ENCODE assay signal across 16 cellular contexts in genomic region chr6:156189714-156190113, GRCh38.
DNase-seq lines count a peak whose midpoint lies in the region; ATAC-seq and TF ChIP-seq lines count a peak whose summit lies in the region.
"Had no signal": no experiment of that assay in that cellular context is flagged by ENCODE, and none has a peak within 500 bp of the region (broad histone marks: within the 10 kb centered on the region; RNA-seq: fewer than 3 reads in every experiment).

No MANE protein-coding gene starts in this region.

- H3K4me1 ChIP-seq in mammary epithelial cell (ENCODE audit: insufficient read depth, low read length), result no peaks in the 10 kb centered on the region
- peaks cover 27 to 29% of the 10 kb centered on the region in 2 donors for H3K4me1 ChIP-seq in thyroid gland

- TF ChIP-seq CTCF in MCF 10A (IDR thresholded peaks at IDR 0.05; ENCODE audit: unreplicated experiment) (no peak), mammary epithelial cell (conservative IDR thresholded peaks at IDR 0.05 in 1 of 2, IDR thresholded peaks at IDR 0.05 in 1 of 2; ENCODE audit: extremely low read depth in 1 of 2, insufficient read depth in 1 of 2, low read depth in 1 of 2, low read length in 2 of 2) (no peak), thyroid gland (IDR thresholded peaks at IDR 0.05) (no peak)

- H3K4me2 ChIP-seq in mammary epithelial cell (ENCODE audit: insufficient read depth, low read depth, low read length), result no peak overlapping the region

- no peaks in the 10 kb centered on the region for H3K79me2 ChIP-seq in mammary epithelial cell (ENCODE audit: insufficient read depth, low read length)

- no peak for ATAC-seq in HG03280 (IDR thresholded peaks at IDR 0.05; ENCODE audit: unreplicated experiment)
- ATAC-seq: GM12878 had no signal

- no peaks in the 10 kb centered on the region for H3K9me3 ChIP-seq in mammary epithelial cell (replicated peaks; ENCODE audit: insufficient read depth, low read length)
- H3K9me3 ChIP-seq in thyroid gland, result no peaks in the 10 kb centered on the region

- dilution Hi-C loops in mammary epithelial cell (cut with HindIII; ENCODE audit: low sequenced_read_pairs), result no loop called here

- H3K27me3 ChIP-seq in mammary epithelial cell (ENCODE audit: insufficient read depth, low read length) (no peaks in the 10 kb centered on the region), thyroid gland (no peaks in the 10 kb centered on the region)

- H3K27ac ChIP-seq in mammary epithelial cell (ENCODE audit: insufficient read depth, low read depth, low read length) (no peak overlapping the region), thyroid gland (peak overlapping the region; percentile 60 to 68 (median 63))
- H3K27ac ChIP-seq: GM23248 had no signal

- no peaks in the 10 kb centered on the region for H3K36me3 Mint-ChIP-seq in MCF 10A (ENCODE audit: insufficient read depth, unreplicated experiment)
- H3K36me3 Mint-ChIP-seq: CD4-positive, alpha-beta memory T cell had no signal

- H3K9ac ChIP-seq in mammary epithelial cell (ENCODE audit: insufficient read depth, low read length), result no peak overlapping the region
- H3K9ac ChIP-seq: GM23248 had no signal

- no peaks in the 10 kb centered on the region for H4K20me1 ChIP-seq in mammary epithelial cell (ENCODE audit: insufficient read depth, low read length)

- H2AFZ ChIP-seq in mammary epithelial cell (ENCODE audit: low read depth, low read length), result no peak overlapping the region
- H2AFZ ChIP-seq: GM23248 had no signal

- intact Hi-C loops in MCF 10A (cut with micrococcal nuclease), result no loop called here
- intact Hi-C loops in mammary epithelial cell (cut with micrococcal nuclease), result loop anchor here (10.0 kb wide), 1 partner anchor 475 kb away; no protein-coding TSS in a partner anchor
- intact Hi-C loops in thyroid gland (cut with DNase I), result no loop called here

- H3K36me3 ChIP-seq in mammary epithelial cell (ENCODE audit: insufficient read depth, low read length) (no peaks in the 10 kb centered on the region), thyroid gland (no peaks in the 10 kb centered on the region)

- POLR2A ChIA-PET in MCF 10A (lab: Yijun Ruan, JAX), result interaction anchor here (0.6 to 1.0 kb wide), 5 partner anchors 17 to 719 kb away, joined by 3 to 5 read pairs (median 3); no protein-coding TSS in a partner anchor

- H3K27me3 Mint-ChIP-seq in MCF 10A (ENCODE audit: insufficient read depth, unreplicated experiment), result no peaks in the 10 kb centered on the region

- no peak overlapping the region for H3K27ac Mint-ChIP-seq in MCF 10A (ENCODE audit: low read depth, unreplicated experiment)

- peaks cover 7% of the 10 kb centered on the region for H3K9me3 Mint-ChIP-seq in MCF 10A (ENCODE audit: unreplicated experiment)

- no TSS peak for BruUV-seq in MCF 10A (replicated peaks; lab: Mats Ljungman, UMichigan)
- no TSS peak for BruUV-seq in mammary epithelial cell (replicated peaks; lab: Mats Ljungman, UMichigan)

- no peak overlapping the region for H3K4me3 ChIP-seq in mammary epithelial cell (replicated peaks in 1 of 3; ENCODE audit: insufficient read depth in 1 of 3, low read depth in 2 of 3, low read length in 3 of 3)
- no peak overlapping the region for H3K4me3 ChIP-seq in thyroid gland (replicated peaks in 1 of 3)
- H3K4me3 ChIP-seq: GM12878, GM23248 had no signal

- TF ChIP-seq POLR2A in thyroid gland (IDR thresholded peaks at IDR 0.05), result no peak

- peaks cover 7% of the 10 kb centered on the region for H3K4me1 Mint-ChIP-seq in MCF 10A (ENCODE audit: insufficient read depth, unreplicated experiment)

- H3K4me3 Mint-ChIP-seq in MCF 10A (ENCODE audit: unreplicated experiment), result no peak overlapping the region
- H3K4me3 Mint-ChIP-seq: CD4-positive, alpha-beta memory T cell had no signal

- peak; percentile 44 for DNase-seq in NCI-H2171 treated with DMSO at 0.1 percent for 48 hours (lab: John Stamatoyannopoulos, UW)
- no peak for DNase-seq in NCI-H2171 (lab: John Stamatoyannopoulos, UW)
- DNase-seq in MCF 10A (ENCODE audit: unreplicated experiment), result peak; percentile 17
- no peak for DNase-seq in mammary epithelial cell
- peak; percentile 16 for DNase-seq in NCI-H69 (lab: John Stamatoyannopoulos, UW)
- DNase-seq in thyroid gland, result peak in 1 of 2 donors; percentile 9
- DNase-seq in germinal center (ENCODE audit: low spot score), result no peak
- DNase-seq: C1 segment of cervical spinal cord; Calu3; CD4-positive, alpha-beta memory T cell; EL; GDM1; GM23248; HCEC 1CT had no signal

- CTCF ChIA-PET in MCF 10A (lab: Yijun Ruan, JAX) (no interaction called here), mammary epithelial cell (lab: Charles Lee; ENCODE audit: low non-redundant PET) (no interaction called here)

- in situ Hi-C loops in mammary epithelial cell (cut with MboI; ENCODE audit: low sequenced_read_pairs in 2 of 2), result no loop called here

Comparison
In these comparisons a context has a peak if more than half of its experiments do, and no peak if none do; other contexts are left out.
1. DNase-seq: peak in NCI-H2171 treated with DMSO at 0.1 percent for 48 hours (single experiment), MCF 10A (single experiment) and NCI-H69 (single experiment); none in NCI-H2171 (single experiment), mammary epithelial cell (single experiment) and germinal center (single experiment).